8 cellular contexts compared by ENCODE assay signal in the genomic region with DNA sequence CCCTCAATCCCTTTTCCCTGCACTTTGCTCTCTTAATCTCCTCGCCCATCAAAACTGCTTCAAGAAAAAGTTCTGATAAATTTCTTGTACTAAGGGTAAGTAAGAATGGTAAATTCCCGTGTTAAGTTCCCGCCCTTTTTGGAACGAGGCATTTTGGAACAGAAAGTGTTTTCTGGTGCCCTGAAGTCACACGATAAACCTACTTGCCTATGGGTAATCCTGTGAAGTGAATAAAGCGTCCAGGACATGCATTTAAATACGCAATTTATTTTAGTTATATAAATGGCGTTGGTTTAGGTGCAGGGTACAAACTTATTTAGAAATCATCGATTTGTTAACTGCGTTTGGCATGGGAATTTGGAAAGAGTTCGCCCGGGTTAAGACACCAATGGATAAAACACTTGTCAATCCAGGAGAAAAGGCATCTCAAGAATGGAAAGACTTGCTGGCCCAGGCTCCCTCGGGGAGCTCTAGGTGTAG. TPM values are rescaled to one million over a fixed set of nuclear protein-coding genes. Genes with fewer than 3 reads are reported as not detected.
DNase-seq lines count a peak whose midpoint lies in the region; ATAC-seq and TF ChIP-seq lines count a peak whose summit lies in the region.

No MANE protein-coding gene starts in this region.

- in situ Hi-C loops in ACHN (cut with HindIII; ENCODE audit: low pct_ligation_motif_present, low pct_unique_long_range_greater_than_20kb, low sequenced_read_pairs), result no loop called here

- H3K4me3 ChIP-seq in HEK293 (ENCODE audit: low read depth, low read length) (peak overlapping the region; percentile 66), sigmoid colon (peak overlapping the region; percentile 62 to 94 (median 83))

- DNase-seq in ACHN (peak; percentile 66), WTC11 (ENCODE audit: low spot score) (no peak), glomerular visceral epithelial cell (ENCODE audit: extremely low spot score) (peak; percentile 43), sigmoid colon (no peak)
- no peak for DNase-seq in stimulated activated CD4-positive, alpha-beta T cell treated with anti-CD3 and anti-CD28 coated beads, Interleukin-4, amount 100 ng/mL, for 4 hours

- no peaks in the 10 kb centered on the region; the same call in 1 of the 2 replicates for H3K27me3 Mint-ChIP-seq in WTC11 (ENCODE audit: low read depth)

- no peaks in the 10 kb centered on the region for H3K9me3 ChIP-seq in HEK293 (ENCODE audit: control insufficient read depth, insufficient read depth, low read depth, low read length)
- no peaks in the 10 kb centered on the region for H3K9me3 ChIP-seq in sigmoid colon

- CTCF ChIA-PET in HEK293 (lab: Yijun Ruan, JAX), result interaction anchor here (0.7 to 1.3 kb wide), 3 partner anchors 251 to 460 kb away, joined by 3 to 6 read pairs (median 5); no protein-coding TSS in a partner anchor
- CTCF ChIA-PET in WTC11 (lab: Charles Lee), result interaction anchor here (0.8 to 1.1 kb wide), 2 partner anchors 51 to 251 kb away, joined by 3 to 4 read pairs; no protein-coding TSS in a partner anchor

- peak overlapping the region; percentile 88 for H3K4me3 Mint-ChIP-seq in WTC11

- no peak for TF ChIP-seq POLR2A in sigmoid colon (IDR thresholded peaks at IDR 0.05)

- no peaks in the 10 kb centered on the region for H3K27me3 ChIP-seq in sigmoid colon

- peak overlapping the region; percentile 99 for H3K27ac Mint-ChIP-seq in WTC11

- no peak for ATAC-seq in WTC11
- ATAC-seq in HG03135 (IDR thresholded peaks at IDR 0.05; ENCODE audit: unreplicated experiment), result no peak
- ATAC-seq in esophagus mucosa, result no peak

- H3K36me3 ChIP-seq in HEK293 (ENCODE audit: control insufficient read depth in 2 of 2, insufficient read depth in 1 of 2, low read length in 2 of 2) (peaks cover 0 to 3% of the 10 kb centered on the region in 2 experiments; a peak in 1 of 3 replicates), sigmoid colon (no peaks in the 10 kb centered on the region)

- 3 to 16% methylated on average over 13 of the region's 13 CpGs for WGBS in sigmoid colon, 2 donors

- peaks cover 44% of the 10 kb centered on the region for H3K4me1 Mint-ChIP-seq in WTC11

- intact Hi-C loops in sigmoid colon (cut with DNase I), result loop anchor here (2.0 to 10.0 kb wide), 7 partner anchors 77 to 275 kb away; a partner anchor contains a TSS

- no peak for TF ChIP-seq EP300 in sigmoid colon (IDR thresholded peaks at IDR 0.05)

- TF ChIP-seq CTCF in HEK293 (tag by site-specific recombination; IDR thresholded peaks at IDR 0.05), result no peak
- no peak for TF ChIP-seq CTCF in WTC11 (IDR thresholded peaks at IDR 0.05)
- no peak for TF ChIP-seq CTCF in sigmoid colon (IDR thresholded peaks at IDR 0.05)

- H3K27ac ChIP-seq in HEK293 (ENCODE audit: extremely low read depth, low read depth, low read length), result peak overlapping the region; percentile 91
- H3K27ac ChIP-seq in sigmoid colon, result peak overlapping the region; percentile 88 to 99 (median 97)

- H3K4me1 ChIP-seq in HEK293 (ENCODE audit: control insufficient read depth, insufficient read depth, low read length) (peaks cover 10% of the 10 kb centered on the region), sigmoid colon (peaks cover 0 to 38% (median 28%) of the 10 kb centered on the region in 4 donors)

- POLR2A ChIA-PET in HEK293 (lab: Yijun Ruan, JAX), result interaction anchor here (1.0 to 1.4 kb wide), 3 partner anchors 21 to 199 kb away, joined by 3 to 5 read pairs (median 5); no protein-coding TSS in a partner anchor
- POLR2A ChIA-PET in WTC11 (lab: Charles Lee), result interaction anchor here (0.5 to 1.5 kb wide), 7 partner anchors 9 to 163 kb away, joined by 3 to 6 read pairs (median 3); no protein-coding TSS in a partner anchor

- H3K36me3 Mint-ChIP-seq in WTC11, result 0 out of 2 replicates have a peak, but pooled peaks cover 2% of the 10 kb centered on the region

- no peaks in the 10 kb centered on the region for H3K9me3 Mint-ChIP-seq in WTC11

TF ChIP-seq in HEK293, 187 proteins besides CTCF, POLR2A, EP300 and RAD21 (continues in another document):
- TF ChIP-seq SCRT2 (tag by site-specific recombination; IDR thresholded peaks at IDR 0.05), result no peak
- TF ChIP-seq ZNF366 (tag by site-specific recombination; conservative IDR thresholded peaks at IDR 0.05), result 0 out of 2 replicates have a peak, but pooled peaks have one; percentile 13
- no peak for TF ChIP-seq IKZF3 (tag by site-specific recombination; IDR thresholded peaks at IDR 0.05)
- TF ChIP-seq ZNF677 (tag by site-specific recombination; IDR thresholded peaks at IDR 0.05), result no peak
- TF ChIP-seq ZNF2 (tag by site-specific recombination; IDR thresholded peaks at IDR 0.05), result peak; percentile 92
- no peak for TF ChIP-seq ZNF658 (tag by site-specific recombination; IDR thresholded peaks at IDR 0.05)
- TF ChIP-seq, protein P1, sequence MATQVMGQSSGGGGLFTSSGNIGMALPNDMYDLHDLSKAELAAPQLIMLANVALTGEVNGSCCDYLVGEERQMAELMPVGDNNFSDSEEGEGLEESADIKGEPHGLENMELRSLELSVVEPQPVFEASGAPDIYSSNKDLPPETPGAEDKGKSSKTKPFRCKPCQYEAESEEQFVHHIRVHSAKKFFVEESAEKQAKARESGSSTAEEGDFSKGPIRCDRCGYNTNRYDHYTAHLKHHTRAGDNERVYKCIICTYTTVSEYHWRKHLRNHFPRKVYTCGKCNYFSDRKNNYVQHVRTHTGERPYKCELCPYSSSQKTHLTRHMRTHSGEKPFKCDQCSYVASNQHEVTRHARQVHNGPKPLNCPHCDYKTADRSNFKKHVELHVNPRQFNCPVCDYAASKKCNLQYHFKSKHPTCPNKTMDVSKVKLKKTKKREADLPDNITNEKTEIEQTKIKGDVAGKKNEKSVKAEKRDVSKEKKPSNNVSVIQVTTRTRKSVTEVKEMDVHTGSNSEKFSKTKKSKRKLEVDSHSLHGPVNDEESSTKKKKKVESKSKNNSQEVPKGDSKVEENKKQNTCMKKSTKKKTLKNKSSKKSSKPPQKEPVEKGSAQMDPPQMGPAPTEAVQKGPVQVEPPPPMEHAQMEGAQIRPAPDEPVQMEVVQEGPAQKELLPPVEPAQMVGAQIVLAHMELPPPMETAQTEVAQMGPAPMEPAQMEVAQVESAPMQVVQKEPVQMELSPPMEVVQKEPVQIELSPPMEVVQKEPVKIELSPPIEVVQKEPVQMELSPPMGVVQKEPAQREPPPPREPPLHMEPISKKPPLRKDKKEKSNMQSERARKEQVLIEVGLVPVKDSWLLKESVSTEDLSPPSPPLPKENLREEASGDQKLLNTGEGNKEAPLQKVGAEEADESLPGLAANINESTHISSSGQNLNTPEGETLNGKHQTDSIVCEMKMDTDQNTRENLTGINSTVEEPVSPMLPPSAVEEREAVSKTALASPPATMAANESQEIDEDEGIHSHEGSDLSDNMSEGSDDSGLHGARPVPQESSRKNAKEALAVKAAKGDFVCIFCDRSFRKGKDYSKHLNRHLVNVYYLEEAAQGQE (tag by site-specific recombination; IDR thresholded peaks at IDR 0.05), result no peak
- TF ChIP-seq ZNF416 (tag by site-specific recombination; IDR thresholded peaks at IDR 0.05), result no peak

TF ChIP-seq in WTC11, 78 proteins besides CTCF, POLR2A, EP300 and RAD21:
- TF ChIP-seq, protein P2, sequence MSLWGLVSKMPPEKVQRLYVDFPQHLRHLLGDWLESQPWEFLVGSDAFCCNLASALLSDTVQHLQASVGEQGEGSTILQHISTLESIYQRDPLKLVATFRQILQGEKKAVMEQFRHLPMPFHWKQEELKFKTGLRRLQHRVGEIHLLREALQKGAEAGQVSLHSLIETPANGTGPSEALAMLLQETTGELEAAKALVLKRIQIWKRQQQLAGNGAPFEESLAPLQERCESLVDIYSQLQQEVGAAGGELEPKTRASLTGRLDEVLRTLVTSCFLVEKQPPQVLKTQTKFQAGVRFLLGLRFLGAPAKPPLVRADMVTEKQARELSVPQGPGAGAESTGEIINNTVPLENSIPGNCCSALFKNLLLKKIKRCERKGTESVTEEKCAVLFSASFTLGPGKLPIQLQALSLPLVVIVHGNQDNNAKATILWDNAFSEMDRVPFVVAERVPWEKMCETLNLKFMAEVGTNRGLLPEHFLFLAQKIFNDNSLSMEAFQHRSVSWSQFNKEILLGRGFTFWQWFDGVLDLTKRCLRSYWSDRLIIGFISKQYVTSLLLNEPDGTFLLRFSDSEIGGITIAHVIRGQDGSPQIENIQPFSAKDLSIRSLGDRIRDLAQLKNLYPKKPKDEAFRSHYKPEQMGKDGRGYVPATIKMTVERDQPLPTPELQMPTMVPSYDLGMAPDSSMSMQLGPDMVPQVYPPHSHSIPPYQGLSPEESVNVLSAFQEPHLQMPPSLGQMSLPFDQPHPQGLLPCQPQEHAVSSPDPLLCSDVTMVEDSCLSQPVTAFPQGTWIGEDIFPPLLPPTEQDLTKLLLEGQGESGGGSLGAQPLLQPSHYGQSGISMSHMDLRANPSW (CRISPR knock-in tag; conservative IDR thresholded peaks at IDR 0.05; ENCODE audit: low read depth), result no peak
- TF ChIP-seq IRF2 (CRISPR knock-in tag; IDR thresholded peaks at IDR 0.05; ENCODE audit: borderline replicate concordance, low read depth) (no peak), JUN (CRISPR knock-in tag; IDR thresholded peaks at IDR 0.05) (no peak), SP1 (CRISPR knock-in tag; conservative IDR thresholded peaks at IDR 0.05) (no peak), CREB1 (CRISPR knock-in tag; IDR thresholded peaks at IDR 0.05) (no peak)
- TF ChIP-seq, protein P3, sequence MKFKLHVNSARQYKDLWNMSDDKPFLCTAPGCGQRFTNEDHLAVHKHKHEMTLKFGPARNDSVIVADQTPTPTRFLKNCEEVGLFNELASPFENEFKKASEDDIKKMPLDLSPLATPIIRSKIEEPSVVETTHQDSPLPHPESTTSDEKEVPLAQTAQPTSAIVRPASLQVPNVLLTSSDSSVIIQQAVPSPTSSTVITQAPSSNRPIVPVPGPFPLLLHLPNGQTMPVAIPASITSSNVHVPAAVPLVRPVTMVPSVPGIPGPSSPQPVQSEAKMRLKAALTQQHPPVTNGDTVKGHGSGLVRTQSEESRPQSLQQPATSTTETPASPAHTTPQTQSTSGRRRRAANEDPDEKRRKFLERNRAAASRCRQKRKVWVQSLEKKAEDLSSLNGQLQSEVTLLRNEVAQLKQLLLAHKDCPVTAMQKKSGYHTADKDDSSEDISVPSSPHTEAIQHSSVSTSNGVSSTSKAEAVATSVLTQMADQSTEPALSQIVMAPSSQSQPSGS (CRISPR knock-in tag; IDR thresholded peaks at IDR 0.05; ENCODE audit: borderline replicate concordance, low read depth), result no peak

RNA-seq across cellular contexts. Expression of a gene that starts 0.7 kb away (rescaled TPM):
- total RNA-seq in WTC11 (2021), result 82.3 to 86.9 TPM (median 84.3 TPM) in 3 replicates
- total RNA-seq in sigmoid colon, result 100 to 1,000 TPM; 197 to 251 (median 223) TPM
- polyA plus RNA-seq in sigmoid colon, result 100 to 1,000 TPM; 146 to 258 (median 170) TPM
- total RNA-seq in esophagus mucosa, result 87.6 TPM

Comparison
In these comparisons a context has a peak if more than half of its experiments do, and no peak if none do; other contexts are left out.
1. DNase-seq: peak in ACHN (single experiment) and glomerular visceral epithelial cell (single experiment); none in WTC11 (single experiment), sigmoid colon (single experiment) and stimulated activated CD4-positive, alpha-beta T cell treated with anti-CD3 and anti-CD28 coated beads, Interleukin-4, amount 100 ng/mL, for 4 hours (0 of 2).